Comparison of ENCODE assay signal across 1 cellular context in the genomic region with DNA sequence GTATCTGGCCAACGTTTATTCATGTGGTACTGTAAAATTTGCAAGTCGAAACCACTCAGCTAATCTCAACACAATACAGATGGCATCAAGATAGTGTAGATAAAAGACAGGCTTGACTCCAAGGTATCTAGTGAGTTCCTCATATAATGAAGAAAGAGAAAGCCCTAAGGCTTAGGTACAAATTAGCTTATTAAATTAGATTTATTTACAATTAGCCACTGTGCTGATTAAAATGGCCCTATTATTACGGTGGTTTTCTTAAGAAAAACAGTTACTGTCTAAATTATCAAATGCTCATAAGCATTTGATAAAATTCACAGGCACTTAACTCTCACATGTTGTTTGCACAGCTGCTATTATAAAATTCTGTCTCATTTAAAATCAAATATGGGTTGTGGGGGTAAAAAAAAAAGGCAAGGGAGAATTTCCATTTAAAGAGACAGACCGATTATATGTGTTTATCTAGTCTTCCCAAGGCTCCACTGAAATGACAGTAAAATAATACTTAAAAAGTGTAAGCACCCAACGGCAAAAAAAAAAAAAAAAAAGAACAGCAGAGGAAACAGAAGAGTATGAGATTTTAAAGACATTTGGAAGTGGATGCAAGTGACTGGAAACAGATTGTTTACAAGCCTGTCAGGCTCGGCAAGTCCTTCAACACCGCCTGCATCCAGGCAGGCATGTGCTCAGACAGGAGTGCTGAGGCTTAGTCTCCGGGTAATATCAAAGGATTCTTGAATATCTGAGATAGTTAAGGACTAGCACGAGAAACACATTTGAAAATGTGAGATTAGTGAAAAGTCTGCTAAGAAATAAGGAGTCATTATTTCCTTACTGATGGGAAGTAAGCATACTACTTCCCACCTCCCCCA.
A peak's percentile ranks its signal among the peaks of the same experiment; 100 is the strongest.
TF ChIP-seq lines count a peak whose summit lies in the region.

No MANE protein-coding gene starts in this region.

TF ChIP-seq in HEK293, 187 proteins besides CTCF, POLR2A, EP300 and RAD21 (continued from another document):
- TF ChIP-seq, protein P1, sequence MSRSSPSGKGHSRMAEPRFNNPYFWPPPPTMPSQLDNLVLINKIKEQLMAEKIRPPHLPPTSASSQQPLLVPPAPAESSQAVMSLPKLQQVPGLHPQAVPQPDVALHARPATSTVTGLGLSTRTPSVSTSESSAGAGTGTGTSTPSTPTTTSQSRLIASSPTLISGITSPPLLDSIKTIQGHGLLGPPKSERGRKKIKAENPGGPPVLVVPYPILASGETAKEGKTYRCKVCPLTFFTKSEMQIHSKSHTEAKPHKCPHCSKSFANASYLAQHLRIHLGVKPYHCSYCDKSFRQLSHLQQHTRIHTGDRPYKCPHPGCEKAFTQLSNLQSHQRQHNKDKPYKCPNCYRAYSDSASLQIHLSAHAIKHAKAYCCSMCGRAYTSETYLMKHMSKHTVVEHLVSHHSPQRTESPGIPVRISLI (tag by site-specific recombination; IDR thresholded peaks at IDR 0.05) = peak; percentile 41; the same call in 1 of the 2 replicates
- no peak for TF ChIP-seq ZNF747 (tag by site-specific recombination; IDR thresholded peaks at IDR 0.05)
- peak; percentile 52; the same call in 1 of the 2 replicates for TF ChIP-seq OSR2 (tag by site-specific recombination; IDR thresholded peaks at IDR 0.05)
- TF ChIP-seq ZNF133 (tag by site-specific recombination; IDR thresholded peaks at IDR 0.05) = no peak
- TF ChIP-seq ZNF585B (tag by site-specific recombination; IDR thresholded peaks at IDR 0.05) = no peak
- no peak for TF ChIP-seq ZNF391 (tag by site-specific recombination; IDR thresholded peaks at IDR 0.05; ENCODE audit: borderline replicate concordance, low read depth)
- no peak for TF ChIP-seq ZNF600 (tag by site-specific recombination; IDR thresholded peaks at IDR 0.05)
- peak; percentile 54 for TF ChIP-seq ZXDB (tag by site-specific recombination; IDR thresholded peaks at IDR 0.05)
- no peak for TF ChIP-seq ZNF544 (tag by site-specific recombination; IDR thresholded peaks at IDR 0.05)
- TF ChIP-seq, protein P2, sequence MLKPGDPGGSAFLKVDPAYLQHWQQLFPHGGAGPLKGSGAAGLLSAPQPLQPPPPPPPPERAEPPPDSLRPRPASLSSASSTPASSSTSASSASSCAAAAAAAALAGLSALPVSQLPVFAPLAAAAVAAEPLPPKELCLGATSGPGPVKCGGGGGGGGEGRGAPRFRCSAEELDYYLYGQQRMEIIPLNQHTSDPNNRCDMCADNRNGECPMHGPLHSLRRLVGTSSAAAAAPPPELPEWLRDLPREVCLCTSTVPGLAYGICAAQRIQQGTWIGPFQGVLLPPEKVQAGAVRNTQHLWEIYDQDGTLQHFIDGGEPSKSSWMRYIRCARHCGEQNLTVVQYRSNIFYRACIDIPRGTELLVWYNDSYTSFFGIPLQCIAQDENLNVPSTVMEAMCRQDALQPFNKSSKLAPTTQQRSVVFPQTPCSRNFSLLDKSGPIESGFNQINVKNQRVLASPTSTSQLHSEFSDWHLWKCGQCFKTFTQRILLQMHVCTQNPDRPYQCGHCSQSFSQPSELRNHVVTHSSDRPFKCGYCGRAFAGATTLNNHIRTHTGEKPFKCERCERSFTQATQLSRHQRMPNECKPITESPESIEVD (tag by site-specific recombination; IDR thresholded peaks at IDR 0.05) = peak; percentile 70
- TF ChIP-seq ZNF10 (tag by site-specific recombination; IDR thresholded peaks at IDR 0.05) = no peak
- 0 out of 2 replicates have a peak, but pooled peaks have one; percentile 10 for TF ChIP-seq SP7 (tag by site-specific recombination; IDR thresholded peaks at IDR 0.05)
- TF ChIP-seq, protein P3, sequence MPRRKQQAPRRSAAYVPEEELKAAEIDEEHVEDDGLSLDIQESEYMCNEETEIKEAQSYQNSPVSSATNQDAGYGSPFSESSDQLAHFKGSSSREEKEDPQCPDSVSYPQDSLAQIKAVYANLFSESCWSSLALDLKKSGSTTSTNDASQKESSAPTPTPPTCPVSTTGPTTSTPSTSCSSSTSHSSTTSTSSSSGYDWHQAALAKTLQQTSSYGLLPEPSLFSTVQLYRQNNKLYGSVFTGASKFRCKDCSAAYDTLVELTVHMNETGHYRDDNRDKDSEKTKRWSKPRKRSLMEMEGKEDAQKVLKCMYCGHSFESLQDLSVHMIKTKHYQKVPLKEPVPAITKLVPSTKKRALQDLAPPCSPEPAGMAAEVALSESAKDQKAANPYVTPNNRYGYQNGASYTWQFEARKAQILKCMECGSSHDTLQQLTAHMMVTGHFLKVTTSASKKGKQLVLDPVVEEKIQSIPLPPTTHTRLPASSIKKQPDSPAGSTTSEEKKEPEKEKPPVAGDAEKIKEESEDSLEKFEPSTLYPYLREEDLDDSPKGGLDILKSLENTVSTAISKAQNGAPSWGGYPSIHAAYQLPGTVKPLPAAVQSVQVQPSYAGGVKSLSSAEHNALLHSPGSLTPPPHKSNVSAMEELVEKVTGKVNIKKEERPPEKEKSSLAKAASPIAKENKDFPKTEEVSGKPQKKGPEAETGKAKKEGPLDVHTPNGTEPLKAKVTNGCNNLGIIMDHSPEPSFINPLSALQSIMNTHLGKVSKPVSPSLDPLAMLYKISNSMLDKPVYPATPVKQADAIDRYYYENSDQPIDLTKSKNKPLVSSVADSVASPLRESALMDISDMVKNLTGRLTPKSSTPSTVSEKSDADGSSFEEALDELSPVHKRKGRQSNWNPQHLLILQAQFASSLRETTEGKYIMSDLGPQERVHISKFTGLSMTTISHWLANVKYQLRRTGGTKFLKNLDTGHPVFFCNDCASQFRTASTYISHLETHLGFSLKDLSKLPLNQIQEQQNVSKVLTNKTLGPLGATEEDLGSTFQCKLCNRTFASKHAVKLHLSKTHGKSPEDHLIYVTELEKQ (tag by site-specific recombination; IDR thresholded peaks at IDR 0.05; ENCODE audit: borderline replicate concordance) = no peak
- TF ChIP-seq, protein P4, sequence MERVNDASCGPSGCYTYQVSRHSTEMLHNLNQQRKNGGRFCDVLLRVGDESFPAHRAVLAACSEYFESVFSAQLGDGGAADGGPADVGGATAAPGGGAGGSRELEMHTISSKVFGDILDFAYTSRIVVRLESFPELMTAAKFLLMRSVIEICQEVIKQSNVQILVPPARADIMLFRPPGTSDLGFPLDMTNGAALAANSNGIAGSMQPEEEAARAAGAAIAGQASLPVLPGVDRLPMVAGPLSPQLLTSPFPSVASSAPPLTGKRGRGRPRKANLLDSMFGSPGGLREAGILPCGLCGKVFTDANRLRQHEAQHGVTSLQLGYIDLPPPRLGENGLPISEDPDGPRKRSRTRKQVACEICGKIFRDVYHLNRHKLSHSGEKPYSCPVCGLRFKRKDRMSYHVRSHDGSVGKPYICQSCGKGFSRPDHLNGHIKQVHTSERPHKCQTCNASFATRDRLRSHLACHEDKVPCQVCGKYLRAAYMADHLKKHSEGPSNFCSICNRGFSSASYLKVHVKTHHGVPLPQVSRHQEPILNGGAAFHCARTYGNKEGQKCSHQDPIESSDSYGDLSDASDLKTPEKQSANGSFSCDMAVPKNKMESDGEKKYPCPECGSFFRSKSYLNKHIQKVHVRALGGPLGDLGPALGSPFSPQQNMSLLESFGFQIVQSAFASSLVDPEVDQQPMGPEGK (tag by site-specific recombination; IDR thresholded peaks at IDR 0.05) = no peak
- TF ChIP-seq ZBTB17 (tag by site-specific recombination; IDR thresholded peaks at IDR 0.05) = peak; percentile 75
- TF ChIP-seq ZNF114 (tag by site-specific recombination; IDR thresholded peaks at IDR 0.05) = no peak
- TF ChIP-seq, protein P5, sequence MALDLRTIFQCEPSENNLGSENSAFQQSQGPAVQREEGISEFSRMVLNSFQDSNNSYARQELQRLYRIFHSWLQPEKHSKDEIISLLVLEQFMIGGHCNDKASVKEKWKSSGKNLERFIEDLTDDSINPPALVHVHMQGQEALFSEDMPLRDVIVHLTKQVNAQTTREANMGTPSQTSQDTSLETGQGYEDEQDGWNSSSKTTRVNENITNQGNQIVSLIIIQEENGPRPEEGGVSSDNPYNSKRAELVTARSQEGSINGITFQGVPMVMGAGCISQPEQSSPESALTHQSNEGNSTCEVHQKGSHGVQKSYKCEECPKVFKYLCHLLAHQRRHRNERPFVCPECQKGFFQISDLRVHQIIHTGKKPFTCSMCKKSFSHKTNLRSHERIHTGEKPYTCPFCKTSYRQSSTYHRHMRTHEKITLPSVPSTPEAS (tag by site-specific recombination; IDR thresholded peaks at IDR 0.05) = no peak
- no peak for TF ChIP-seq SALL2 (tag by site-specific recombination; IDR thresholded peaks at IDR 0.05; ENCODE audit: borderline replicate concordance)
- TF ChIP-seq IKZF3 (tag by site-specific recombination; IDR thresholded peaks at IDR 0.05) = no peak
- TF ChIP-seq, protein P6, sequence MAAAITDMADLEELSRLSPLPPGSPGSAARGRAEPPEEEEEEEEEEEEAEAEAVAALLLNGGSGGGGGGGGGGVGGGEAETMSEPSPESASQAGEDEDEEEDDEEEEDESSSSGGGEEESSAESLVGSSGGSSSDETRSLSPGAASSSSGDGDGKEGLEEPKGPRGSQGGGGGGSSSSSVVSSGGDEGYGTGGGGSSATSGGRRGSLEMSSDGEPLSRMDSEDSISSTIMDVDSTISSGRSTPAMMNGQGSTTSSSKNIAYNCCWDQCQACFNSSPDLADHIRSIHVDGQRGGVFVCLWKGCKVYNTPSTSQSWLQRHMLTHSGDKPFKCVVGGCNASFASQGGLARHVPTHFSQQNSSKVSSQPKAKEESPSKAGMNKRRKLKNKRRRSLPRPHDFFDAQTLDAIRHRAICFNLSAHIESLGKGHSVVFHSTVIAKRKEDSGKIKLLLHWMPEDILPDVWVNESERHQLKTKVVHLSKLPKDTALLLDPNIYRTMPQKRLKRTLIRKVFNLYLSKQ (tag by site-specific recombination; IDR thresholded peaks at IDR 0.05; ENCODE audit: borderline replicate concordance) = no peak
- TF ChIP-seq ZNF426 (tag by site-specific recombination; IDR thresholded peaks at IDR 0.05) = no peak
- TF ChIP-seq BCL11A (tag by site-specific recombination; IDR thresholded peaks at IDR 0.05; ENCODE audit: low read depth) = no peak
